In genomic region chr2:218401834-218402370, GRCh38 we compare ENCODE assay signal across 12 cellular contexts. TPM values are rescaled to one million over a fixed set of nuclear protein-coding genes. Genes with fewer than 3 reads are reported as not detected.
DNase-seq lines count a peak whose midpoint lies in the region; ATAC-seq, FAIRE-seq and TF ChIP-seq lines count a peak whose summit lies in the region.
"Had no signal": no experiment of that assay in that cellular context is flagged by ENCODE, and none has a peak within 500 bp of the region (broad histone marks: within the 10 kb centered on the region; RNA-seq: fewer than 3 reads in every experiment).

No MANE protein-coding gene starts in this region.

- peak overlapping the region; percentile 30 for H3K27ac Mint-ChIP-seq in mesothelial cell of epicardium
- H3K27ac Mint-ChIP-seq: stimulated activated naive CD8-positive, alpha-beta T cell treated with anti-CD3 and anti-CD28 coated beads, Interleukin-15, Interleukin-2, amounts not matched to agents 100 ng/mL and 50 ng/mL, for 24 hours had no signal

- H3K9ac ChIP-seq in GM12878 (ENCODE audit: control insufficient read depth, insufficient read depth, low read length) = peak overlapping the region; percentile 95; the same call in 1 of the 2 replicates

- peaks cover 46% of the 10 kb centered on the region for H3K79me2 ChIP-seq in GM12878 (ENCODE audit: control insufficient read depth, insufficient read depth, low read length)

- 84% methylated on average over 11 of the region's 11 CpGs for WGBS in GM12878 (ENCODE audit: insufficient coverage, insufficient replicate concordance, low lambda C conversion rate, missing lambda C conversion rate)

- POLR2A ChIA-PET in GM12878 (lab: Charles Lee) = interaction anchor here (0.8 to 1.3 kb wide), 2 partner anchors 72 to 257 kb away, joined by 4 read pairs; partner anchors contain the start of genes BCS1L and ZNF142

- CTCF ChIA-PET in GM12878 (lab: Yijun Ruan, JAX) = interaction anchor here (0.8 kb wide), 1 partner anchor 72 kb away, joined by 3 read pairs; no protein-coding TSS in a partner anchor

- intact Hi-C loops in GM12878 (cut with micrococcal nuclease; ENCODE audit: unreplicated experiment) (no loop called here), upper lobe of right lung (cut with DNase I) (no loop called here)

- peaks cover 37% of the 10 kb centered on the region for H3K4me1 Mint-ChIP-seq in mesothelial cell of epicardium

- BruUV-seq in GM12878 (replicated peaks; lab: Mats Ljungman, UMichigan) = no TSS peak

- H3K9me3 ChIP-seq in GM12878 (replicated peaks; ENCODE audit: control insufficient read depth, insufficient read depth, low read length) (no peaks in the 10 kb centered on the region), upper lobe of right lung (no peaks in the 10 kb centered on the region)
- H3K9me3 ChIP-seq: adrenal gland had no signal

- FAIRE-seq in GM12878 (lab: Jason Lieb, UNC) = no peak

- H3K9me3 Mint-ChIP-seq in mesothelial cell of epicardium = no peaks in the 10 kb centered on the region
- H3K9me3 Mint-ChIP-seq: stimulated activated naive CD8-positive, alpha-beta T cell treated with anti-CD3 and anti-CD28 coated beads, Interleukin-15, Interleukin-2, amounts not matched to agents 100 ng/mL and 50 ng/mL, for 24 hours had no signal

- TF ChIP-seq EP300 in GM12878 (IDR thresholded peaks at IDR 0.05; ENCODE audit: borderline replicate concordance in 1 of 2, control insufficient read depth in 1 of 2, low read depth in 2 of 2, low read length in 2 of 2) = no peak

- H3K27ac ChIP-seq in GM12878 (ENCODE audit: control insufficient read depth, insufficient read depth) (no peak overlapping the region), upper lobe of right lung (peak overlapping the region; percentile 100)

- TF ChIP-seq POLR2A in GM12878 (IDR thresholded peaks at IDR 0.05; ENCODE audit: low read depth, low read length) = no peak

- H3K4me3 ChIP-seq in GM12878 (peak overlapping the region; percentile 90), upper lobe of right lung (peak overlapping the region; percentile 79)

- H3K27me3 Mint-ChIP-seq in mesothelial cell of epicardium (ENCODE audit: low read depth) = no peaks in the 10 kb centered on the region

- SMC1A ChIA-PET in GM12878 (lab: Charles Lee; ENCODE audit: uncharacterized antibody, unreplicated experiment) = interaction anchor here (0.5 to 0.8 kb wide), 2 partner anchors 74 to 115 kb away, joined by 3 to 4 read pairs; no protein-coding TSS in a partner anchor

- in situ Hi-C loops in GM12878 (cut with MboI) = loop anchor here (10.0 kb wide), 1 partner anchor 443 kb away; no protein-coding TSS in a partner anchor

- H3K27me3 ChIP-seq in GM12878 (replicated peaks in 1 of 2; ENCODE audit: control insufficient read depth in 2 of 2, insufficient read depth in 2 of 2, low read length in 1 of 2) = no peaks in the 10 kb centered on the region
- no peaks in the 10 kb centered on the region for H3K27me3 ChIP-seq in upper lobe of right lung
- H3K27me3 ChIP-seq: adrenal gland had no signal

- RAD21 ChIA-PET in GM12878 (lab: Charles Lee; ENCODE audit: unreplicated experiment) = interaction anchor here (0.6 to 1.3 kb wide), 4 partner anchors 69 to 132 kb away, joined by 3 to 4 read pairs (median 3); partner anchors contain the start of genes AAMP and PNKD

- DNase-seq in activated T-cell treated with anti-CD3 and anti-CD28 coated beads, Interleukin-2, amount 50 U/mL, for 1 hour = peak; percentile 26
- no peak for DNase-seq in activated T-cell treated with anti-CD3 and anti-CD28 coated beads for 4 hours
- DNase-seq in GM12878 (ENCODE audit: low read depth, low spot score) = no peak
- DNase-seq in mesothelial cell of epicardium (ENCODE audit: low spot score in 2 of 2, unreplicated experiment in 2 of 2) = no peak
- DNase-seq in upper lobe of right lung = peak; percentile 68
- no peak for DNase-seq in SKM-1 (lab: John Stamatoyannopoulos, UW; ENCODE audit: unreplicated experiment)
- DNase-seq in GM20000 (ENCODE audit: low spot score) = no peak
- no peak for DNase-seq in midbrain (lab: John Stamatoyannopoulos, UW)
- DNase-seq: COR-L47 had no signal

- peaks cover 4% of the 10 kb centered on the region; the same call in 1 of the 2 replicates for H4K20me1 ChIP-seq in GM12878 (ENCODE audit: control insufficient read depth, insufficient read depth)

- H3K4me1 ChIP-seq in GM12878 (ENCODE audit: control insufficient read depth, insufficient read depth, low read length) = peaks cover 30% of the 10 kb centered on the region
- H3K4me1 ChIP-seq in upper lobe of right lung = peaks cover 41% of the 10 kb centered on the region

- TF ChIP-seq CTCF in GM12878 (IDR thresholded peaks at IDR 0.05 in 2 of 3, conservative IDR thresholded peaks at IDR 0.05 in 1 of 3; ENCODE audit: control insufficient read depth in 2 of 3, extremely low read depth in 1 of 3, insufficient read depth in 1 of 3, low read depth in 3 of 3, low read length in 3 of 3) = no peak
- TF ChIP-seq CTCF in mesothelial cell of epicardium (IDR thresholded peaks at IDR 0.05; ENCODE audit: unreplicated experiment) = no peak
- no peak for TF ChIP-seq CTCF in upper lobe of right lung (IDR thresholded peaks at IDR 0.05)
- TF ChIP-seq CTCF in GM20000 (IDR thresholded peaks at IDR 0.05; ENCODE audit: extremely low read depth, missing control alignments) = no peak

- H3K36me3 ChIP-seq in GM12878 (ENCODE audit: control insufficient read depth in 2 of 2, insufficient read depth in 2 of 2, low read length in 1 of 2) (peaks cover 7 to 10% of the 10 kb centered on the region in 2 experiments; a peak in 3 of 4 replicates), upper lobe of right lung (peaks cover 41% of the 10 kb centered on the region)

- H3K36me3 Mint-ChIP-seq in mesothelial cell of epicardium = peaks cover 12% of the 10 kb centered on the region

- H3K4me3 Mint-ChIP-seq in mesothelial cell of epicardium = peak overlapping the region; percentile 94

- TF ChIP-seq RAD21 in GM12878 (IDR thresholded peaks at IDR 0.05; ENCODE audit: insufficient read depth, low read depth, low read length) = no peak

- no peak for ATAC-seq in GM12878
- no peak for ATAC-seq in upper lobe of right lung

- H3K4me2 ChIP-seq in GM12878 (ENCODE audit: control insufficient read depth, insufficient read depth) = peak overlapping the region; percentile 92

- H2AFZ ChIP-seq in GM12878 (ENCODE audit: control insufficient read depth, low read depth, low read length) = no peak overlapping the region

RNA-seq across cellular contexts. Expression of gene CTDSP1, which starts 2.2 kb away (rescaled TPM):
- 73.6 and 91.2 TPM in 2 replicates for total RNA-seq in GM12878 (2013; cell fraction: nucleolus; rRNA removed)
- 52.5 and 56.5 TPM in 2 replicates for total RNA-seq in GM12878 (2014; rRNA removed)
- total RNA-seq in GM12878 (2014; rRNA removed; fragmentation: Illumina TruSeq; extraction: Trizol) = 30.9 and 32.5 TPM in 2 replicates
- total RNA-seq in GM12878 (2021) = 71.2 and 75.9 TPM in 2 replicates
- polyA plus RNA-seq in GM12878 (2011; ENCODE audit: low read depth) = 22.2 TPM
- 37.1 and 75.5 TPM in 2 replicates for polyA plus RNA-seq in GM12878 (2011; rRNA removed)
- 98.4 and 116 TPM in 2 replicates for polyA plus RNA-seq in GM12878 (2011; cell fraction: cytosol; rRNA removed)
- 462 and 514 TPM in 2 replicates for polyA plus RNA-seq in GM12878 (2011; cell fraction: nucleus; rRNA removed)
- 47.9 and 48.0 TPM in 2 replicates for polyA plus RNA-seq in GM12878 (2012)
- 12.5 and 36.4 TPM in 2 replicates for polyA plus RNA-seq in GM12878 (2014; fragmentation: Illumina TruSeq; extraction: Trizol)
- polyA plus RNA-seq in GM12878 (2014; fragmentation: Nextera tagmentation; extraction: Ambion mirVana) = 1 to 10 TPM; 3.0 to 6.2 TPM
- 72.7 and 83.1 TPM in 2 replicates for polyA plus RNA-seq in GM12878 (2014; rRNA removed)
- polyA plus RNA-seq in GM12878 (2016; fragmentation: Nextera tagmentation; extraction: Ambion mirVana) = 10 to 100 TPM; 13.7 to 15.6 TPM
- 53.1 and 87.5 TPM in 2 replicates for polyA minus RNA-seq in GM12878 (2011; rRNA and poly(A)+ RNA removed)
- polyA minus RNA-seq in GM12878 (2011; cell fraction: cytosol; rRNA and poly(A)+ RNA removed) = 22.9 and 28.7 TPM in 2 replicates
- polyA minus RNA-seq in GM12878 (2011; cell fraction: nucleus; rRNA and poly(A)+ RNA removed) = 85.7 and 129 TPM in 2 replicates
- 134 to 142 TPM (median 136 TPM) in 3 replicates for total RNA-seq in mesothelial cell of epicardium
- 169 TPM for total RNA-seq in upper lobe of right lung

RNA-seq across cellular contexts. Expression of gene VIL1, which starts 17.0 kb away (rescaled TPM):
- total RNA-seq in GM12878 (2013; cell fraction: nucleolus; rRNA removed) = 0.07 TPM in 1 of 2 replicates, not detected in the other
- total RNA-seq in GM12878 (2014; rRNA removed) (0.16 and 0.34 TPM in 2 replicates), GM12878 (2014; rRNA removed; fragmentation: Illumina TruSeq; extraction: Trizol) (0.05 and 0.09 TPM in 2 replicates), GM12878 (2021) (0.13 and 0.62 TPM in 2 replicates), mesothelial cell of epicardium (0.29 to 0.64 TPM (median 0.54 TPM) in 3 replicates), upper lobe of right lung (not detected)
- polyA plus RNA-seq in GM12878 (2011; ENCODE audit: low read depth) = 0.20 TPM
- polyA plus RNA-seq in GM12878 (2011; rRNA removed) (0.61 and 1.9 TPM in 2 replicates), GM12878 (2014; fragmentation: Illumina TruSeq; extraction: Trizol) (0.07 TPM in 1 of 2 replicates, not detected in the other), GM12878 (2014; fragmentation: Nextera tagmentation; extraction: Ambion mirVana) (1 to 10 TPM in 1 of 2 experiments, under 1 TPM in 1; 0.66 to 1.1 TPM), GM12878 (2014; rRNA removed) (0.03 TPM in 2 replicates), GM12878 (2016; fragmentation: Nextera tagmentation; extraction: Ambion mirVana) (under 1 TPM; 0.12 to 0.33 TPM)
- polyA plus RNA-seq in GM12878 (2011; cell fraction: cytosol; rRNA removed) = 4.0 and 4.9 TPM in 2 replicates
- 4.4 and 8.0 TPM in 2 replicates for polyA plus RNA-seq in GM12878 (2011; cell fraction: nucleus; rRNA removed)
- 0.14 and 0.74 TPM in 2 replicates for polyA plus RNA-seq in GM12878 (2012)
- polyA minus RNA-seq in GM12878 (2011; rRNA and poly(A)+ RNA removed) = 5.5 and 6.8 TPM in 2 replicates
- polyA minus RNA-seq in GM12878 (2011; cell fraction: cytosol; rRNA and poly(A)+ RNA removed) = 1.6 and 2.3 TPM in 2 replicates
- 0.60 and 3.2 TPM in 2 replicates for polyA minus RNA-seq in GM12878 (2011; cell fraction: nucleus; rRNA and poly(A)+ RNA removed)
- total RNA-seq: lung microvascular endothelial cell had no signal

RNA-seq across cellular contexts. Expression of gene SLC11A1, which starts 19.8 kb away (rescaled TPM):
- 0.42 and 0.73 TPM in 2 replicates for total RNA-seq in GM12878 (2013; cell fraction: nucleolus; rRNA removed)
- 0.11 and 0.28 TPM in 2 replicates for total RNA-seq in GM12878 (2014; rRNA removed)
- total RNA-seq in GM12878 (2014; rRNA removed; fragmentation: Illumina TruSeq; extraction: Trizol) = 0.05 and 0.13 TPM in 2 replicates
- total RNA-seq in GM12878 (2021) = 0.38 and 0.56 TPM in 2 replicates
- not detected for polyA plus RNA-seq in GM12878 (2011; ENCODE audit: low read depth)
- polyA plus RNA-seq in GM12878 (2011; rRNA removed) = 0.06 and 0.11 TPM in 2 replicates
- 0.25 and 0.32 TPM in 2 replicates for polyA plus RNA-seq in GM12878 (2011; cell fraction: cytosol; rRNA removed)
- 0.90 and 1.4 TPM in 2 replicates for polyA plus RNA-seq in GM12878 (2011; cell fraction: nucleus; rRNA removed)
- 0.08 and 0.15 TPM in 2 replicates for polyA plus RNA-seq in GM12878 (2012)
- polyA plus RNA-seq in GM12878 (2014; fragmentation: Illumina TruSeq; extraction: Trizol) = 0.04 TPM in 1 of 2 replicates, not detected in the other
- under 1 TPM; 0.03 to 0.07 TPM for polyA plus RNA-seq in GM12878 (2014; fragmentation: Nextera tagmentation; extraction: Ambion mirVana)
- polyA plus RNA-seq in GM12878 (2014; rRNA removed) = 0.09 and 0.22 TPM in 2 replicates
- under 1 TPM; 0.15 to 0.18 TPM for polyA plus RNA-seq in GM12878 (2016; fragmentation: Nextera tagmentation; extraction: Ambion mirVana)
- 0.67 TPM in 1 of 2 replicates, not detected in the other for polyA minus RNA-seq in GM12878 (2011; rRNA and poly(A)+ RNA removed)
- polyA minus RNA-seq in GM12878 (2011; cell fraction: cytosol; rRNA and poly(A)+ RNA removed) = 0.42 and 0.94 TPM in 2 replicates
- polyA minus RNA-seq in GM12878 (2011; cell fraction: nucleus; rRNA and poly(A)+ RNA removed) = 1.1 TPM in 2 replicates
- 0.53 to 0.79 TPM (median 0.76 TPM) in 3 replicates for total RNA-seq in mesothelial cell of epicardium
- total RNA-seq in upper lobe of right lung = 302 TPM

RNA-seq across cellular contexts. Expression of gene CATIP, which starts 45.2 kb away (rescaled TPM):
- total RNA-seq in GM12878 (2013; cell fraction: nucleolus; rRNA removed) = not detected in 2 replicates
- not detected in 2 replicates for total RNA-seq in GM12878 (2014; rRNA removed)
- not detected in 2 replicates for total RNA-seq in GM12878 (2014; rRNA removed; fragmentation: Illumina TruSeq; extraction: Trizol)
- total RNA-seq in GM12878 (2021) = not detected in 2 replicates
- polyA plus RNA-seq in GM12878 (2011; ENCODE audit: low read depth) = not detected
- not detected in 2 replicates for polyA plus RNA-seq in GM12878 (2011; rRNA removed)
- polyA plus RNA-seq in GM12878 (2011; cell fraction: cytosol; rRNA removed) = not detected in 2 replicates
- polyA plus RNA-seq in GM12878 (2011; cell fraction: nucleus; rRNA removed) = 0.26 TPM in 1 of 2 replicates, not detected in the other
- polyA plus RNA-seq in GM12878 (2012) = 0.04 and 0.05 TPM in 2 replicates
- not detected in 2 replicates for polyA plus RNA-seq in GM12878 (2014; fragmentation: Illumina TruSeq; extraction: Trizol)
- under 1 TPM; 0.04 to 0.05 TPM for polyA plus RNA-seq in GM12878 (2014; fragmentation: Nextera tagmentation; extraction: Ambion mirVana)
- not detected in 2 replicates for polyA plus RNA-seq in GM12878 (2014; rRNA removed)
- polyA plus RNA-seq in GM12878 (2016; fragmentation: Nextera tagmentation; extraction: Ambion mirVana) = under 1 TPM in 1 of 2 experiments, not detected in 1; 0.11 TPM
- polyA minus RNA-seq in GM12878 (2011; rRNA and poly(A)+ RNA removed) = not detected in 2 replicates
- not detected in 2 replicates for polyA minus RNA-seq in GM12878 (2011; cell fraction: cytosol; rRNA and poly(A)+ RNA removed)
- polyA minus RNA-seq in GM12878 (2011; cell fraction: nucleus; rRNA and poly(A)+ RNA removed) = not detected in 2 replicates
- total RNA-seq in mesothelial cell of epicardium = 0.16 TPM in 1 of 3 replicates, not detected in the others
- 0.64 TPM for total RNA-seq in upper lobe of right lung
- total RNA-seq: lung microvascular endothelial cell had no signal

Comparison
In these comparisons a context has a peak if more than half of its experiments do, and no peak if none do; other contexts are left out.
1. DNase-seq: peak in activated T-cell treated with anti-CD3 and anti-CD28 coated beads, Interleukin-2, amount 50 U/mL, for 1 hour (single experiment) and upper lobe of right lung (single experiment); none in activated T-cell treated with anti-CD3 and anti-CD28 coated beads for 4 hours (single experiment), GM12878 (single experiment), mesothelial cell of epicardium (0 of 2), SKM-1 (single experiment), GM20000 (single experiment) and midbrain (single experiment).
2. RNA of gene SLC11A1, which starts 19.8 kb away (total RNA-seq): 302 TPM in upper lobe of right lung (single experiment); 0.53 to 0.79 TPM in mesothelial cell of epicardium and 0.05 to 0.73 TPM in GM12878; every median in the first group is over 100 times any median in the second.